In genomic region chr6:39347906-39348585, GRCh38 we compare ENCODE assay signal across 9 cellular contexts. TPM values are rescaled to one million over a fixed set of nuclear protein-coding genes. Genes with fewer than 3 reads are reported as not detected.
DNase-seq lines count a peak whose midpoint lies in the region; ATAC-seq and TF ChIP-seq lines count a peak whose summit lies in the region.
"Had no signal": no experiment of that assay in that cellular context is flagged by ENCODE, and none has a peak within 500 bp of the region (broad histone marks: within the 10 kb centered on the region; RNA-seq: fewer than 3 reads in every experiment).

No MANE protein-coding gene starts in this region.

- WGBS in H9 (ENCODE audit: extremely low coverage, insufficient read length, low lambda C conversion rate): no CpG with 5 or more reads among the region's 9 CpGs
- 31% methylated on average over 3 of the region's 9 CpGs for WGBS in right lobe of liver (ENCODE audit: insufficient coverage, low coverage, low lambda C conversion rate, missing lambda C conversion rate)

- no peaks in the 10 kb centered on the region for H4K20me1 ChIP-seq in H9 (ENCODE audit: control insufficient read depth, insufficient read depth, insufficient read length)

- peak; percentile 91 for TF ChIP-seq CTCF in H9 (conservative IDR thresholded peaks at IDR 0.05)
- peak; percentile 94 for TF ChIP-seq CTCF in chondrocyte (IDR thresholded peaks at IDR 0.05)
- TF ChIP-seq CTCF in right lobe of liver (IDR thresholded peaks at IDR 0.05): peak; percentile 77 to 92 (median 86)

- H3K27me3 ChIP-seq in H9 (ENCODE audit: insufficient read depth, low read length) (no peaks in the 10 kb centered on the region), right lobe of liver (no peaks in the 10 kb centered on the region)

- no peak overlapping the region for H3K14ac ChIP-seq in H9 (ENCODE audit: insufficient read depth, low read length)

- H3K56ac ChIP-seq in H9 (ENCODE audit: insufficient read length, low read depth, low read length): no peak overlapping the region

- no peak overlapping the region for H4K8ac ChIP-seq in H9 (replicated peaks; ENCODE audit: insufficient read length, low read depth, low read length)

- DNase-seq in COR-L47 (lab: John Stamatoyannopoulos, UW) (peak; percentile 53), H9 (peak; percentile 83), NCI-H226 (peak; percentile 37), chondrocyte (ENCODE audit: low spot score) (no peak), right lobe of liver (peak; percentile 52 to 67 (median 66))
- peak; percentile 43 to 50 for DNase-seq in activated CD4-positive, alpha-beta T cell treated with anti-CD3 and anti-CD28 coated beads for 24 hours (ENCODE audit: low read depth in 2 of 2)
- peak; percentile 12 to 32 (median 29) for DNase-seq in stimulated activated CD4-positive, alpha-beta T cell treated with anti-CD3 and anti-CD28 coated beads, TNF-alpha, amount 100 ng/mL, for 4 hours (ENCODE audit: low read depth in 3 of 3)

- ATAC-seq in right lobe of liver (peak; percentile 78 to 93 (median 88)), HG03469 (IDR thresholded peaks at IDR 0.05; ENCODE audit: unreplicated experiment) (no peak)

- no peak overlapping the region for H3K4me3 ChIP-seq in right lobe of liver

- H3K4me1 ChIP-seq in H9 (ENCODE audit: insufficient read depth, low read length): no peaks in the 10 kb centered on the region
- no peaks in the 10 kb centered on the region for H3K4me1 ChIP-seq in right lobe of liver

- H3K4me3 Mint-ChIP-seq in H9 (no peak overlapping the region), chondrocyte (ENCODE audit: unreplicated experiment) (no peak overlapping the region)

- no peak overlapping the region for H3K18ac ChIP-seq in H9 (ENCODE audit: insufficient read length, low read depth, low read length)

- H3K27ac Mint-ChIP-seq in H9: no peak overlapping the region; a peak in 1 of 7 replicates
- H3K27ac Mint-ChIP-seq in chondrocyte (ENCODE audit: unreplicated experiment): no peak overlapping the region

- H2BK15ac ChIP-seq in H9 (ENCODE audit: low read depth, low read length): no peak overlapping the region

- peaks cover 22 to 27% of the 10 kb centered on the region in 2 experiments for H3K4me1 Mint-ChIP-seq in H9
- H3K4me1 Mint-ChIP-seq in chondrocyte (ENCODE audit: low read depth): peaks cover 14% of the 10 kb centered on the region

- H3K9ac ChIP-seq in H9 (ENCODE audit: extremely low read depth, insufficient read length, low read length): no peak overlapping the region

- H3K9me3 Mint-ChIP-seq in H9 (peaks cover 0 to 4% of the 10 kb centered on the region in 2 experiments; a peak in 3 of 5 replicates), chondrocyte (ENCODE audit: low read depth) (no peaks in the 10 kb centered on the region)

- no peak overlapping the region for H2BK120ac ChIP-seq in H9 (ENCODE audit: low read depth, low read length, poor library complexity, severe bottlenecking)

- H3K36me3 ChIP-seq in right lobe of liver: no peaks in the 10 kb centered on the region

- TF ChIP-seq POLR2A in right lobe of liver (IDR thresholded peaks at IDR 0.05): no peak

- no peak overlapping the region for H2AK5ac ChIP-seq in H9 (ENCODE audit: insufficient read length, low read length)

- no peak overlapping the region for H4K5ac ChIP-seq in H9 (ENCODE audit: insufficient read length, low read depth, low read length)

- no peak overlapping the region for H2BK5ac ChIP-seq in H9 (ENCODE audit: insufficient read length, low read length)

- H3K23ac ChIP-seq in H9 (ENCODE audit: insufficient read length, low read depth, low read length): no peak overlapping the region

- H2BK20ac ChIP-seq in H9 (ENCODE audit: low read depth, low read length, poor library complexity, severe bottlenecking): no peak overlapping the region

- H3K9me3 ChIP-seq in H9 (ENCODE audit: control insufficient read depth, low read depth, low read length) (no peaks in the 10 kb centered on the region), right lobe of liver (no peaks in the 10 kb centered on the region)

- no peak overlapping the region for H2BK12ac ChIP-seq in H9 (ENCODE audit: insufficient read length, low read depth, low read length)

- no peaks in the 10 kb centered on the region for H3K79me1 ChIP-seq in H9 (ENCODE audit: insufficient read depth, low read depth, low read length, poor library complexity, severe bottlenecking)

- no peak overlapping the region for H3K27ac ChIP-seq in H9 (ENCODE audit: insufficient read length, low read depth, low read length)
- no peak overlapping the region for H3K27ac ChIP-seq in right lobe of liver

- H3K36me3 Mint-ChIP-seq in H9 (ENCODE audit: insufficient read depth in 1 of 3, low read depth in 3 of 3) (peaks cover 0 to 5% (median 0%) of the 10 kb centered on the region in 3 experiments; a peak in 2 of 7 replicates), chondrocyte (ENCODE audit: low read depth) (no peaks in the 10 kb centered on the region)

- H2AFZ ChIP-seq in H9 (ENCODE audit: low read length): no peak overlapping the region

- H3T11ph ChIP-seq in H9 (ENCODE audit: low read length): no peak overlapping the region

- H3K27me3 Mint-ChIP-seq in H9 (ENCODE audit: low read depth): peaks cover 1% of the 10 kb centered on the region; the same call in 1 of the 2 replicates
- peaks cover 2% of the 10 kb centered on the region for H3K27me3 Mint-ChIP-seq in chondrocyte (ENCODE audit: low read depth)

- no peak overlapping the region for H4K91ac ChIP-seq in H9 (ENCODE audit: insufficient read length, low read depth, low read length)

- no peaks in the 10 kb centered on the region for H3K79me2 ChIP-seq in H9 (ENCODE audit: insufficient read depth, low read length)

- H3K4ac ChIP-seq in H9 (ENCODE audit: low read depth, low read length): no peak overlapping the region

- no peaks in the 10 kb centered on the region for H3K23me2 ChIP-seq in H9 (ENCODE audit: insufficient read length, low read depth, low read length, poor library complexity, severe bottlenecking)

- no peak overlapping the region for H3K4me2 ChIP-seq in H9 (ENCODE audit: insufficient read depth, insufficient read length, low read length)

- intact Hi-C loops in right lobe of liver (cut with DNase I): no loop called here

RNA-seq across cellular contexts. Expression of gene KCNK16, which starts 25.5 kb away (rescaled TPM):
- total RNA-seq in H9 (2021) (not detected in 2 replicates), chondrocyte (not detected in 3 replicates), right lobe of liver (not detected)
- total RNA-seq: T-helper 1 cell treated with Interleukin-12 subunit alpha and Interleukin-12 subunit beta and Interleukin-4 antibody, amounts not matched to agents 30 ng/mL and 1 ng/mL, for 36 hours had no signal

RNA-seq across cellular contexts. Expression of gene KCNK17, which starts 33.8 kb away (rescaled TPM):
- total RNA-seq in H9 (2021) (1.2 and 1.3 TPM in 2 replicates), chondrocyte (not detected in 3 replicates), right lobe of liver (under 1 TPM in 5 of 6 experiments, not detected in 1; 0.31 to 0.77 (median 0.39) TPM)
- total RNA-seq: T-helper 1 cell treated with Interleukin-12 subunit alpha and Interleukin-12 subunit beta and Interleukin-4 antibody, amounts not matched to agents 30 ng/mL and 1 ng/mL, for 36 hours had no signal
